Comparison of ENCODE assay signal across 10 cellular contexts in genomic region chr7:115145512-115145911, GRCh38.
DNase-seq lines count a peak whose midpoint lies in the region; ATAC-seq and TF ChIP-seq lines count a peak whose summit lies in the region.
"Had no signal": no experiment of that assay in that cellular context is flagged by ENCODE, and none has a peak within 500 bp of the region (broad histone marks: within the 10 kb centered on the region; RNA-seq: fewer than 3 reads in every experiment).

No MANE protein-coding gene starts in this region.

- H3K4me1 ChIP-seq in lower lobe of right lung, result peaks cover 20% of the 10 kb centered on the region
- H3K4me1 ChIP-seq: heart left ventricle, tibial artery had no signal

- H3K36me3 ChIP-seq in lower lobe of right lung, result no peaks in the 10 kb centered on the region
- H3K36me3 ChIP-seq: heart left ventricle, tibial artery had no signal

- no peak for TF ChIP-seq CTCF in lower lobe of right lung (IDR thresholded peaks at IDR 0.05)

- DNase-seq in HT-29 (ENCODE audit: low spot score) (peak; percentile 51), lower lobe of right lung (no peak), NCI-H2227 (lab: John Stamatoyannopoulos, UW; ENCODE audit: unreplicated experiment) (no peak), D341Med (ENCODE audit: low spot score) (no peak)
- DNase-seq: heart left ventricle, tibial artery had no signal

- no peak overlapping the region for H3K4me3 ChIP-seq in lower lobe of right lung
- H3K4me3 ChIP-seq: heart left ventricle, tibial artery had no signal

- H3K27ac ChIP-seq in lower lobe of right lung, result no peak overlapping the region
- H3K27ac ChIP-seq: heart left ventricle, tibial artery had no signal

- no peaks in the 10 kb centered on the region for H3K27me3 ChIP-seq in lower lobe of right lung (ENCODE audit: low read depth)
- H3K27me3 ChIP-seq: heart left ventricle, tibial artery had no signal

- ATAC-seq in GM18502 (IDR thresholded peaks at IDR 0.05; ENCODE audit: poor library complexity, unreplicated experiment), result peak; percentile 94
- ATAC-seq in GM21723 (IDR thresholded peaks at IDR 0.05; ENCODE audit: unreplicated experiment), result peak; percentile 81
- peak; percentile 51 to 80 for ATAC-seq in lower lobe of right lung
- no peak for ATAC-seq in GM19397 (IDR thresholded peaks at IDR 0.05; ENCODE audit: unreplicated experiment)
- no peak for ATAC-seq in HG03097 (IDR thresholded peaks at IDR 0.05; ENCODE audit: low FRiP score, unreplicated experiment)

- no peaks in the 10 kb centered on the region for H3K9me3 ChIP-seq in lower lobe of right lung
- H3K9me3 ChIP-seq: heart left ventricle, tibial artery had no signal

- intact Hi-C loops in lower lobe of right lung (cut with DNase I), result no loop called here

Comparison
In these comparisons a context has a peak if more than half of its experiments do, and no peak if none do; other contexts are left out.
1. ATAC-seq: peak in GM18502 (single experiment), GM21723 (single experiment) and lower lobe of right lung (2 of 2); none in GM19397 (single experiment) and HG03097 (single experiment).